In genomic region chr1:221530791-221531190, GRCh38 we compare ENCODE assay signal across 16 cellular contexts.
DNase-seq lines count a peak whose midpoint lies in the region; ATAC-seq and TF ChIP-seq lines count a peak whose summit lies in the region.
"Had no signal": no experiment of that assay in that cellular context is flagged by ENCODE, and none has a peak within 500 bp of the region (broad histone marks: within the 10 kb centered on the region; RNA-seq: fewer than 3 reads in every experiment).

No MANE protein-coding gene starts in this region.

- DNase-seq in AG10803 (ENCODE audit: low read depth) (peak; percentile 17), GM04503 (ENCODE audit: low read depth) (peak; percentile 35), M059J (ENCODE audit: low read depth) (peak; percentile 46), NCI-H774 (lab: John Stamatoyannopoulos, UW) (no peak), GM23248 (no peak)
- no peak for DNase-seq in activated effector memory CD4-positive, alpha-beta T cell treated with Interleukin-2 at 50 U/mL for 16 hours
- DNase-seq: AML-193; Caco-2; CD8-positive, alpha-beta memory T cell; DND-41; GOT3; H9; KG1 had no signal

- H3K27ac ChIP-seq in GM23248: no peak overlapping the region
- H3K27ac ChIP-seq: BLaER1, HL-60 had no signal

- H3K36me3 ChIP-seq in GM23248 (ENCODE audit: low read depth): no peaks in the 10 kb centered on the region
- H3K36me3 ChIP-seq: BLaER1 had no signal

- no peak overlapping the region for H2AFZ ChIP-seq in GM23248

- no peaks in the 10 kb centered on the region for H3K4me1 ChIP-seq in GM23248 (ENCODE audit: insufficient read depth)
- H3K4me1 ChIP-seq: BLaER1, Caco-2 had no signal

- ATAC-seq in HG02642 (IDR thresholded peaks at IDR 0.05; ENCODE audit: poor library complexity, unreplicated experiment): no peak

- TF ChIP-seq CTCF in AG10803 (conservative IDR thresholded peaks at IDR 0.05; ENCODE audit: low read length): no peak

- no peaks in the 10 kb centered on the region for H3K9me2 ChIP-seq in GM23248 (ENCODE audit: insufficient read depth)

- no peaks in the 10 kb centered on the region for H3K9me3 ChIP-seq in GM23248 (ENCODE audit: low read depth)
- H3K9me3 ChIP-seq: BLaER1, Caco-2 had no signal

- no peaks in the 10 kb centered on the region for H3K27me3 ChIP-seq in GM23248 (replicated peaks; ENCODE audit: insufficient read depth)
- H3K27me3 ChIP-seq: BLaER1 had no signal

- H4K20me1 ChIP-seq in GM23248 (ENCODE audit: insufficient read depth): no peaks in the 10 kb centered on the region
- H4K20me1 ChIP-seq: BLaER1 had no signal

- H3K4me3 ChIP-seq in AG10803 (ENCODE audit: low read length) (no peak overlapping the region), GM23248 (no peak overlapping the region)
- H3K4me3 ChIP-seq: BLaER1 had no signal

- no peak overlapping the region for H3K4me2 ChIP-seq in GM23248 (ENCODE audit: unreplicated experiment)
- H3K4me2 ChIP-seq: BLaER1 had no signal

- H3F3A ChIP-seq in GM23248 (ENCODE audit: insufficient read depth): no peaks in the 10 kb centered on the region

- no peaks in the 10 kb centered on the region for H3K79me2 ChIP-seq in GM23248 (ENCODE audit: insufficient read depth)

- in situ Hi-C loops in GM23248 (cut with MboI): no loop called here

- no peak overlapping the region for H3K9ac ChIP-seq in GM23248
- H3K9ac ChIP-seq: BLaER1 had no signal

Comparison
In these comparisons a context has a peak if more than half of its experiments do, and no peak if none do; other contexts are left out.
1. DNase-seq: peak in AG10803 (single experiment), GM04503 (single experiment) and M059J (single experiment); none in activated effector memory CD4-positive, alpha-beta T cell treated with Interleukin-2 at 50 U/mL for 16 hours (single experiment), NCI-H774 (single experiment) and GM23248 (single experiment).